ENCODE assay signal across 21 cellular contexts in genomic region chr4:126938023-126938422, GRCh38.
"Had no signal": no experiment of that assay in that cellular context is flagged by ENCODE, and none has a peak within 500 bp of the region (broad histone marks: within the 10 kb centered on the region; RNA-seq: fewer than 3 reads in every experiment).

No MANE protein-coding gene starts in this region.

- H3K9me3 ChIP-seq: body of pancreas, heart right ventricle, ovary, thyroid gland, upper lobe of right lung had no signal

- H3K27ac ChIP-seq: body of pancreas, cardiac muscle cell, heart right ventricle, ovary, thyroid gland, upper lobe of right lung had no signal

- DNase-seq: activated B cell treated with CpG ODN at 0.5 μM for 24 hours; activated CD4-positive, alpha-beta T cell treated with anti-CD3 and anti-CD28 coated beads for 4 hours; activated CD4-positive, alpha-beta T cell treated with anti-CD3 and anti-CD28 coated beads, Interleukin-2, amount 50 U/mL, for 48 hours; activated naive CD4-positive, alpha-beta T cell treated with anti-CD3 and anti-CD28 coated beads for 36 hours; activated naive CD8-positive, alpha-beta T cell treated with anti-CD3 and anti-CD28 coated beads, Interleukin-2, amount 10 ng/mL, durations not matched to agents 7 days and 5 days; activated T-cell treated with anti-CD3 and anti-CD28 coated beads, Interleukin-2, amount 50 U/mL, for 48 hours; body of pancreas; effector CD4-positive, alpha-beta T cell; heart right ventricle; islet precursor cell; left cardiac atrium; midbrain; ovary; right cardiac atrium; stimulated activated CD4-positive, alpha-beta T cell treated with anti-CD3 and anti-CD28 coated beads, Interleukin-1b, Interleukin-23, amount 100 ng/mL, for 48 hours; substantia nigra; T1000; thyroid gland; upper lobe of right lung had no signal

- H3K27me3 ChIP-seq: body of pancreas, cardiac muscle cell, heart right ventricle, ovary, thyroid gland, upper lobe of right lung had no signal

- H3K36me3 ChIP-seq: cardiac muscle cell, heart right ventricle, ovary, thyroid gland, upper lobe of right lung had no signal

- H3K4me1 ChIP-seq: body of pancreas, heart right ventricle, thyroid gland, upper lobe of right lung had no signal

- ATAC-seq: body of pancreas; heart right ventricle; left cardiac atrium; natural killer cell treated with Interleukin-12 subunit alpha and Interleukin-12 subunit beta and Interleukin-15 and Interleukin-18, amount 100 ng/mL, for 72 hours; right cardiac atrium; upper lobe of right lung had no signal

- H3K4me3 ChIP-seq: body of pancreas, cardiac muscle cell, heart right ventricle, ovary, thyroid gland, upper lobe of right lung had no signal
